Comparison of ENCODE assay signal across 24 cellular contexts in the genomic region with DNA sequence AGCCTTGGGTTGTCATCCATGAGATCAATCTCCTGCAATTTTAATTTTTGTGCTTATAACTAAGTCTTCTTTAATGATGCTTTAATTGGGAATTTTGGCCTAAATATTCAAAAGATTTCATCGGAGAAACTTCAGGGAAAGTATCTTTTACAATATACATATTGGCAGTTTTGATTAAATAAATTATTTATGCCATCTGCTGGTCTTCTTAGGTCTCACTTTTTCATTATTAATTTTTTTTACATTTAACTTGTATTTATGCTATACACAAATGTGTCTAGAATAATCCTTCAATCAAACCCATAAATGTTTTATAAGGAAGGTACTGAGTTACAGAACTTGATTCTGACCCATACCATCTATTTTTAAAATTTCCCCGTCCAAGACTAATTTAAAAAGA.
DNase-seq lines count a peak whose midpoint lies in the region; TF ChIP-seq lines count a peak whose summit lies in the region.
"Had no signal": no experiment of that assay in that cellular context is flagged by ENCODE, and none has a peak within 500 bp of the region (broad histone marks: within the 10 kb centered on the region; RNA-seq: fewer than 3 reads in every experiment).

No MANE protein-coding gene starts in this region.

- H3K79me2 ChIP-seq in OCI-LY1 (ENCODE audit: insufficient read depth, low read length) (no peaks in the 10 kb centered on the region), smooth muscle cell (ENCODE audit: low read depth) (no peaks in the 10 kb centered on the region)

- H3K9ac ChIP-seq in OCI-LY1 (ENCODE audit: low read length) (no peak overlapping the region), smooth muscle cell (ENCODE audit: low read depth) (no peak overlapping the region)

- no peak overlapping the region for H3K4me2 ChIP-seq in OCI-LY1 (ENCODE audit: low read length)
- H3K4me2 ChIP-seq in smooth muscle cell, result no peak overlapping the region

- H3K4me1 ChIP-seq in OCI-LY1 (ENCODE audit: insufficient read depth, low read length, severe bottlenecking), result no peaks in the 10 kb centered on the region
- H3K4me1 ChIP-seq in smooth muscle cell (ENCODE audit: low read depth), result peaks cover 6% of the 10 kb centered on the region
- H3K4me1 ChIP-seq: gastroesophageal sphincter, thyroid gland had no signal

- no peak overlapping the region for H2AFZ ChIP-seq in OCI-LY1 (ENCODE audit: low read length)
- H2AFZ ChIP-seq in smooth muscle cell (ENCODE audit: low read depth), result no peak overlapping the region

- CTCF ChIA-PET in HEK293T (lab: Yijun Ruan, JAX), result interaction anchor here (0.6 kb wide), 1 partner anchor 89 kb away, joined by 3 read pairs; no protein-coding TSS in a partner anchor

- H3K9me2 ChIP-seq in OCI-LY1 (ENCODE audit: low read depth, low read length), result no peaks in the 10 kb centered on the region

- H4K20me1 ChIP-seq in OCI-LY1 (ENCODE audit: insufficient read depth, low read length) (no peaks in the 10 kb centered on the region), smooth muscle cell (ENCODE audit: low read depth) (no peaks in the 10 kb centered on the region)

- no peaks in the 10 kb centered on the region for H3F3A ChIP-seq in OCI-LY1 (ENCODE audit: insufficient read depth, low read length)
- no peaks in the 10 kb centered on the region for H3F3A ChIP-seq in smooth muscle cell (ENCODE audit: low read depth)

- no peaks in the 10 kb centered on the region for H3K9me3 ChIP-seq in OCI-LY1 (ENCODE audit: low read length)
- no peaks in the 10 kb centered on the region for H3K9me3 ChIP-seq in smooth muscle cell (replicated peaks; ENCODE audit: low read depth)
- H3K9me3 ChIP-seq: Caco-2, gastroesophageal sphincter, thyroid gland had no signal

- H3K27ac ChIP-seq in OCI-LY1 (ENCODE audit: low read depth, low read length, poor library complexity, severe bottlenecking) (no peak overlapping the region), smooth muscle cell (ENCODE audit: low read depth) (no peak overlapping the region)
- H3K27ac ChIP-seq: 22Rv1, gastroesophageal sphincter had no signal

- POLR2A ChIA-PET in HEK293T (lab: Yijun Ruan, JAX), result no interaction called here

- WGBS in smooth muscle cell (ENCODE audit: low lambda C conversion rate), result 95% methylated on average over 2 of the region's 2 CpGs

- H3K36me3 ChIP-seq in OCI-LY1 (ENCODE audit: insufficient read depth, low read length) (no peaks in the 10 kb centered on the region), smooth muscle cell (ENCODE audit: low read depth) (no peaks in the 10 kb centered on the region)
- H3K36me3 ChIP-seq: gastroesophageal sphincter, thyroid gland had no signal

- no peak overlapping the region for H3K4me3 ChIP-seq in OCI-LY1 (ENCODE audit: low read depth, low read length, poor library complexity, severe bottlenecking)
- H3K4me3 ChIP-seq in smooth muscle cell, result no peak overlapping the region
- H3K4me3 ChIP-seq: gastroesophageal sphincter, thyroid gland had no signal

- H3K27me3 ChIP-seq in OCI-LY1 (ENCODE audit: insufficient read depth, low read length) (no peaks in the 10 kb centered on the region), smooth muscle cell (ENCODE audit: low read depth) (no peaks in the 10 kb centered on the region)
- H3K27me3 ChIP-seq: gastroesophageal sphincter, thyroid gland had no signal

- TF ChIP-seq CTCF in OCI-LY1 (IDR thresholded peaks at IDR 0.05; ENCODE audit: low read length), result peak; percentile 24; the same call in 1 of the 2 replicates
- TF ChIP-seq CTCF in smooth muscle cell (IDR thresholded peaks at IDR 0.05; ENCODE audit: borderline replicate concordance, insufficient read depth, poor library complexity, severe bottlenecking), result peak; percentile 11

- DNase-seq in DMS53 (lab: John Stamatoyannopoulos, UW), result peak; percentile 13
- DNase-seq in DMS53 treated with DMSO at 0.1 percent for 48 hours (lab: John Stamatoyannopoulos, UW; ENCODE audit: unreplicated experiment), result no peak
- peak; percentile 10 for DNase-seq in dermis blood vessel endothelial cell
- no peak for DNase-seq in smooth muscle cell (lab: John Stamatoyannopoulos, UW; ENCODE audit: unreplicated experiment)
- DNase-seq in MV-4-11 (lab: John Stamatoyannopoulos, UW), result no peak
- DNase-seq in HEK293T (ENCODE audit: extremely low spot score), result no peak
- DNase-seq in GF-D8 (lab: John Stamatoyannopoulos, UW), result no peak
- DNase-seq: activated B cell treated with CpG ODN at 0.5 μM for 24 hours; activated CD4-positive, alpha-beta T cell treated with anti-CD3 and anti-CD28 coated beads, Interleukin-2, amount 50 U/mL, for 48 hours; activated effector memory CD4-positive, alpha-beta T cell treated with anti-CD3 and anti-CD28 coated beads, Interleukin-2, amount 50 U/mL, for 16 hours; activated naive CD8-positive, alpha-beta T cell treated with anti-CD3 and anti-CD28 coated beads, Interleukin-2, amount 10 ng/mL, durations not matched to agents 7 days and 5 days; Caco-2; cerebellar nuclear complex; effector CD4-positive, alpha-beta T cell; naive thymus-derived CD4-positive, alpha-beta T cell; NCI-H2029 treated with DMSO at 0.1 percent for 48 hours; NCI-H226; NCI-H748 treated with DMSO at 0.1 percent for 48 hours; Right ventricle myocardium superior; stimulated activated CD4-positive, alpha-beta T cell treated with anti-CD3 and anti-CD28 coated beads, Interleukin-12 subunit alpha, Interleukin-12 subunit beta, amount 100 ng/mL, for 4 hours; thyroid gland had no signal

TF ChIP-seq in HEK293T, 16 proteins besides CTCF, POLR2A, EP300 and RAD21:
- TF ChIP-seq ZNF384 (IDR thresholded peaks at IDR 0.05), result no peak
- no peak for TF ChIP-seq ELF4 (IDR thresholded peaks at IDR 0.05)
- no peak for TF ChIP-seq FOXM1 (IDR thresholded peaks at IDR 0.05; ENCODE audit: borderline replicate concordance)
- TF ChIP-seq NFRKB (IDR thresholded peaks at IDR 0.05), result no peak
- TF ChIP-seq BHLHE40 (IDR thresholded peaks at IDR 0.05; ENCODE audit: borderline replicate concordance), result no peak
- TF ChIP-seq L3MBTL2 (conservative IDR thresholded peaks at IDR 0.05), result no peak
- TF ChIP-seq FOXA1 (IDR thresholded peaks at IDR 0.05), result no peak
- TF ChIP-seq SUZ12 (IDR thresholded peaks at IDR 0.05), result no peak
- TF ChIP-seq ARNT (IDR thresholded peaks at IDR 0.05), result no peak
- TF ChIP-seq SP1 (IDR thresholded peaks at IDR 0.05), result no peak
- no peak for TF ChIP-seq LEF1 (IDR thresholded peaks at IDR 0.05; ENCODE audit: borderline replicate concordance)
- TF ChIP-seq TARDBP (IDR thresholded peaks at IDR 0.05), result no peak
- no peak for TF ChIP-seq FOXK2 (IDR thresholded peaks at IDR 0.05)

Comparison
In these comparisons a context has a peak if more than half of its experiments do, and no peak if none do; other contexts are left out.
1. DNase-seq: peak in DMS53 (single experiment) and dermis blood vessel endothelial cell (single experiment); none in DMS53 treated with DMSO at 0.1 percent for 48 hours (single experiment), smooth muscle cell (single experiment), MV-4-11 (single experiment), HEK293T (single experiment) and GF-D8 (single experiment).